Comparison of ENCODE assay signal across 11 cellular contexts in genomic region chr2:19120941-19121750, GRCh38.
DNase-seq lines count a peak whose midpoint lies in the region.
"Had no signal": no experiment of that assay in that cellular context is flagged by ENCODE, and none has a peak within 500 bp of the region (broad histone marks: within the 10 kb centered on the region; RNA-seq: fewer than 3 reads in every experiment).

No MANE protein-coding gene starts in this region.

- H3K27me3 ChIP-seq in MG63, result no peaks in the 10 kb centered on the region

- no peaks in the 10 kb centered on the region for H3K36me3 ChIP-seq in MG63

- H3K9me3 ChIP-seq in MG63, result peaks cover 2% of the 10 kb centered on the region; the same call in 1 of the 2 replicates

- H3K27ac ChIP-seq in caudate nucleus (ENCODE audit: low read depth, low read length), result peak overlapping the region; percentile 58

- no peak overlapping the region for H3K4me3 ChIP-seq in MG63

- DNase-seq in A172 (ENCODE audit: low spot score) (peak; percentile 88), MG63 (peak; percentile 25), caudate nucleus (lab: John Stamatoyannopoulos, UW) (peak in 41 of 61 donors; percentile 4 to 79 (median 27)), islet precursor cell (peak; percentile 82), NCI-H1092 (lab: John Stamatoyannopoulos, UW) (no peak), cerebellar nuclear complex (lab: John Stamatoyannopoulos, UW) (no peak), KG1 (lab: John Stamatoyannopoulos, UW) (no peak)
- no peak for DNase-seq in stimulated activated CD4-positive, alpha-beta T cell treated with anti-CD3 and anti-CD28 coated beads, Interleukin-1b, Interleukin-23, amount 100 ng/mL, for 48 hours
- DNase-seq: AML-193, left colon, MM.1S had no signal

Comparison
In these comparisons a context has a peak if more than half of its experiments do, and no peak if none do; other contexts are left out.
1. DNase-seq: peak in A172 (single experiment), MG63 (single experiment), caudate nucleus (41 of 61) and islet precursor cell (single experiment); none in NCI-H1092 (single experiment), cerebellar nuclear complex (0 of 2), KG1 (single experiment) and stimulated activated CD4-positive, alpha-beta T cell treated with anti-CD3 and anti-CD28 coated beads, Interleukin-1b, Interleukin-23, amount 100 ng/mL, for 48 hours (single experiment).